Comparison of ENCODE assay signal across 12 cellular contexts in genomic region chr7:31126976-31127375, GRCh38.
DNase-seq lines count a peak whose midpoint lies in the region; ATAC-seq, FAIRE-seq and TF ChIP-seq lines count a peak whose summit lies in the region.
"Had no signal": no experiment of that assay in that cellular context is flagged by ENCODE, and none has a peak within 500 bp of the region (broad histone marks: within the 10 kb centered on the region; RNA-seq: fewer than 3 reads in every experiment).

No MANE protein-coding gene starts in this region.

- no peaks in the 10 kb centered on the region for H3K27me3 ChIP-seq in pancreas
- H3K27me3 ChIP-seq in effector memory CD4-positive, alpha-beta T cell (replicated peaks; ENCODE audit: control insufficient read depth, insufficient read depth, low read length, poor library complexity, severe bottlenecking): peaks cover 3% of the 10 kb centered on the region

- FAIRE-seq in pancreas (lab: Jason Lieb, UNC): no peak

- peaks cover 0 to 5% (median 0%) of the 10 kb centered on the region in 3 donors for H3K4me1 ChIP-seq in pancreas
- H3K4me1 ChIP-seq in effector memory CD4-positive, alpha-beta T cell (ENCODE audit: control insufficient read depth, insufficient read depth, low read length, poor library complexity, severe bottlenecking): no peaks in the 10 kb centered on the region

- no peak for ATAC-seq in pancreas
- ATAC-seq: CD8-positive, alpha-beta T cell; natural killer cell treated with Interleukin-12 subunit alpha and Interleukin-12 subunit beta and Interleukin-15 and Interleukin-18, amount 100 ng/mL, for 72 hours had no signal

- no peak overlapping the region for H3K4me3 ChIP-seq in pancreas
- no peak overlapping the region for H3K4me3 ChIP-seq in effector memory CD4-positive, alpha-beta T cell (ENCODE audit: insufficient read depth, low read depth, low read length, poor library complexity, severe bottlenecking)

- intact Hi-C loops in pancreas (cut with DNase I): loop anchor here in 2 of 3 donors (10.0 kb wide), 1 partner anchor 322 kb away; no protein-coding TSS in a partner anchor

- no peaks in the 10 kb centered on the region for H3K9me3 ChIP-seq in pancreas
- no peaks in the 10 kb centered on the region for H3K9me3 ChIP-seq in effector memory CD4-positive, alpha-beta T cell (ENCODE audit: control insufficient read depth, low read length)

- H3K27ac ChIP-seq in 22Rv1 (no peak overlapping the region), pancreas (no peak overlapping the region)
- no peak overlapping the region for H3K27ac ChIP-seq in effector memory CD4-positive, alpha-beta T cell (ENCODE audit: insufficient read depth, low read length, poor library complexity, severe bottlenecking)

- WGBS in pancreas, 2 donors: 58 to 68% methylated on average over 1 of the region's 1 CpG

- TF ChIP-seq CTCF in 22Rv1 (IDR thresholded peaks at IDR 0.05): 0 out of 2 replicates have a peak, but pooled peaks have one; percentile 8
- TF ChIP-seq CTCF in pancreas (IDR thresholded peaks at IDR 0.05): no peak

- peak; percentile 2 for DNase-seq in HCEC 1CT
- DNase-seq in RPMI7951 (ENCODE audit: low read depth): peak; percentile 50
- DNase-seq in fibroblast of the conjunctiva (ENCODE audit: low read depth): peak; percentile 5
- DNase-seq in NCI-H82 treated with DMSO at 0.1 percent for 48 hours (lab: John Stamatoyannopoulos, UW; ENCODE audit: unreplicated experiment): no peak
- DNase-seq in pancreas: no peak
- no peak for DNase-seq in effector memory CD4-positive, alpha-beta T cell
- DNase-seq in NCI-H345 (lab: John Stamatoyannopoulos, UW): no peak
- DNase-seq: CD8-positive, alpha-beta T cell; NCI-H1930; stimulated activated CD4-positive, alpha-beta T cell treated with anti-CD3 and anti-CD28 coated beads, Interleukin-2, amount 100 ng/mL, for 24 hours had no signal

- H3K36me3 ChIP-seq in pancreas: no peaks in the 10 kb centered on the region
- H3K36me3 ChIP-seq in effector memory CD4-positive, alpha-beta T cell (ENCODE audit: control insufficient read depth, insufficient read depth, low read length): no peaks in the 10 kb centered on the region

Comparison
In these comparisons a context has a peak if more than half of its experiments do, and no peak if none do; other contexts are left out.
1. DNase-seq: peak in HCEC 1CT (single experiment), RPMI7951 (single experiment) and fibroblast of the conjunctiva (single experiment); none in NCI-H82 treated with DMSO at 0.1 percent for 48 hours (single experiment), pancreas (0 of 6), effector memory CD4-positive, alpha-beta T cell (0 of 3) and NCI-H345 (single experiment).